In genomic region chr3:58305882-58306661, GRCh38 we compare ENCODE assay signal across 8 cellular contexts. TPM values are rescaled to one million over a fixed set of nuclear protein-coding genes. Genes with fewer than 3 reads are reported as not detected.
DNase-seq lines count a peak whose midpoint lies in the region; ATAC-seq and TF ChIP-seq lines count a peak whose summit lies in the region.

TSS of gene HTD2 (plus strand) at chr3:58306520. CDS start at chr3:58317614, 11,094 bp downstream.
TSS of gene RPP14 (plus strand) at chr3:58306245. CDS start at chr3:58310330, 4,085 bp downstream.

- WGBS in testis, 2 donors, result 3 to 8% methylated on average over 31 to 71 of the region's 71 CpGs

- H3K9me3 Mint-ChIP-seq in activated naive CD4-positive, alpha-beta T cell treated with anti-CD3 and anti-CD28 coated beads, Interleukin-2, amount 50 U/mL, for 72 hours, result no peaks in the 10 kb centered on the region

- H3K4me3 ChIP-seq in testis, result peak within 1 kb of the TSS; percentile 68 to 80

- H3K4me1 ChIP-seq in testis, result peaks cover 15% of the 10 kb centered on the region

- no peaks in the 10 kb centered on the region for H3K9me3 ChIP-seq in testis

- no peaks in the 10 kb centered on the region for H3K36me3 ChIP-seq in testis (ENCODE audit: low read depth, missing control alignments)

- DNase-seq in NCI-H1092 (lab: John Stamatoyannopoulos, UW), result peak; percentile 90
- peak; percentile 98 for DNase-seq in activated naive CD4-positive, alpha-beta T cell treated with anti-CD3 and anti-CD28 coated beads, Interleukin-2, amount 50 U/mL, for 72 hours (ENCODE audit: low spot score in 2 of 2)
- peak; percentile 96 for DNase-seq in globus pallidus (ENCODE audit: low spot score)
- DNase-seq in occipital lobe (lab: John Stamatoyannopoulos, UW), result peak; percentile 92
- peak; percentile 97 for DNase-seq in testis

- ATAC-seq in HG02610 (IDR thresholded peaks at IDR 0.05; ENCODE audit: unreplicated experiment), result peak; percentile 91
- peak; percentile 93 for ATAC-seq in SK-N-SH treated with all-trans-retinoic acid at 6 μM for 48 hours
- peak; percentile 91 to 93 for ATAC-seq in activated naive CD4-positive, alpha-beta T cell treated with anti-CD3 and anti-CD28 coated beads, Interleukin-2, amount 50 U/mL, for 72 hours

- peak within 1 kb of the TSS; percentile 97 to 98 for H3K27ac ChIP-seq in testis

- TF ChIP-seq POLR2A in testis (IDR thresholded peaks at IDR 0.05), result no peak

- peaks cover 17 to 20% of the 10 kb centered on the region in 2 donors for H3K36me3 Mint-ChIP-seq in activated naive CD4-positive, alpha-beta T cell treated with anti-CD3 and anti-CD28 coated beads, Interleukin-2, amount 50 U/mL, for 72 hours

- intact Hi-C loops in testis (cut with DNase I; ENCODE audit: low total_unique reads), result no loop called here

- H3K27ac Mint-ChIP-seq in activated naive CD4-positive, alpha-beta T cell treated with anti-CD3 and anti-CD28 coated beads, Interleukin-2, amount 50 U/mL, for 72 hours, result peak within 1 kb of the TSS; percentile 99 to 100

- TF ChIP-seq CTCF in GM12801 (IDR thresholded peaks at IDR 0.05; ENCODE audit: extremely low read depth, insufficient read length) (peak; percentile 93), testis (IDR thresholded peaks at IDR 0.05) (peak; percentile 98 to 100 (median 98))

- no peaks in the 10 kb centered on the region for H3K27me3 ChIP-seq in testis

TF ChIP-seq in SK-N-SH treated with all-trans-retinoic acid at 6 μM for 48 hours, 23 proteins besides CTCF, POLR2A, EP300 and RAD21 (continues in another document):
- TF ChIP-seq OSR1 (CRISPR knock-in tag; IDR thresholded peaks at IDR 0.05) (no peak), POU6F1 (CRISPR knock-in tag; IDR thresholded peaks at IDR 0.05; ENCODE audit: borderline replicate concordance, low read depth) (peak; percentile 71; the same call in 1 of the 2 replicates), CSRNP3 (CRISPR knock-in tag; IDR thresholded peaks at IDR 0.05) (no peak), TSHZ2 (CRISPR knock-in tag; IDR thresholded peaks at IDR 0.05) (no peak), ESRRG (CRISPR knock-in tag; IDR thresholded peaks at IDR 0.05) (no peak), ZC3H10 (CRISPR knock-in tag; IDR thresholded peaks at IDR 0.05) (no peak), ZNF8 (CRISPR knock-in tag; IDR thresholded peaks at IDR 0.05) (no peak), TCF4 (CRISPR knock-in tag; IDR thresholded peaks at IDR 0.05; ENCODE audit: borderline replicate concordance) (no peak), SNAI2 (CRISPR knock-in tag; IDR thresholded peaks at IDR 0.05) (0 out of 2 replicates have a peak, but pooled peaks have one; percentile 22), TOX (CRISPR knock-in tag; IDR thresholded peaks at IDR 0.05; ENCODE audit: borderline replicate concordance) (no peak), CSDC2 (CRISPR knock-in tag; IDR thresholded peaks at IDR 0.05) (peak; percentile 66; the same call in 1 of the 2 replicates), CREB5 (CRISPR knock-in tag; IDR thresholded peaks at IDR 0.05; ENCODE audit: low read depth) (no peak), ARNTL (CRISPR knock-in tag; IDR thresholded peaks at IDR 0.05; ENCODE audit: borderline replicate concordance, low read depth) (no peak), ISL1 (CRISPR knock-in tag; IDR thresholded peaks at IDR 0.05) (no peak), ZFP3 (CRISPR knock-in tag; IDR thresholded peaks at IDR 0.05) (peak; percentile 54; the same call in 1 of the 2 replicates), RARB (CRISPR knock-in tag; IDR thresholded peaks at IDR 0.05) (no peak), PATZ1 (CRISPR knock-in tag; IDR thresholded peaks at IDR 0.05; ENCODE audit: borderline replicate concordance) (no peak), ZNF565 (CRISPR knock-in tag; conservative IDR thresholded peaks at IDR 0.05; ENCODE audit: low read depth) (peak; percentile 84; the same call in 1 of the 2 replicates), PPARA (CRISPR knock-in tag; IDR thresholded peaks at IDR 0.05; ENCODE audit: borderline replicate concordance) (peak; percentile 60; the same call in 1 of the 2 replicates)

RNA-seq across cellular contexts. Expression of gene HTD2, which starts in this region (rescaled TPM):
- 10 to 100 TPM in 1 of 2 donors, 1 to 10 TPM in 1; 8.5 to 10.3 TPM for total RNA-seq in activated naive CD4-positive, alpha-beta T cell treated with anti-CD3 and anti-CD28 coated beads, Interleukin-2, amount 50 U/mL, for 72 hours
- total RNA-seq in occipital lobe, result 12.3 TPM
- 10 to 100 TPM; 14.6 to 15.1 TPM for total RNA-seq in testis
- polyA plus RNA-seq in testis (ENCODE audit: insufficient read depth, low read depth, low replicate concordance), result 16.4 TPM

RNA-seq across cellular contexts. Expression of gene RPP14, which starts in this region (rescaled TPM):
- 10 to 100 TPM; 14.7 to 16.8 TPM for total RNA-seq in activated naive CD4-positive, alpha-beta T cell treated with anti-CD3 and anti-CD28 coated beads, Interleukin-2, amount 50 U/mL, for 72 hours
- 14.2 TPM for total RNA-seq in occipital lobe
- total RNA-seq in testis, result 10 to 100 TPM; 13.8 to 17.0 TPM
- polyA plus RNA-seq in testis (ENCODE audit: insufficient read depth, low read depth, low replicate concordance), result 18.4 TPM

Comparison
In these comparisons a context has a peak if more than half of its experiments do, and no peak if none do; other contexts are left out.
1. Peak in every context shown above with its lines: DNase-seq, ATAC-seq, H3K4me3 ChIP-seq and H3K27ac ChIP-seq.